Comparison of ENCODE assay signal across 22 cellular contexts in genomic region chr18:25287096-25287495, GRCh38.
"Had no signal": no experiment of that assay in that cellular context is flagged by ENCODE, and none has a peak within 500 bp of the region (broad histone marks: within the 10 kb centered on the region; RNA-seq: fewer than 3 reads in every experiment).

No MANE protein-coding gene starts in this region.

- H3K4me3 Mint-ChIP-seq: activated B cell treated with CpG ODN at 0.5 μM for 24 hours; activated naive CD4-positive, alpha-beta T cell treated with anti-CD3 and anti-CD28 coated beads for 36 hours; activated naive CD8-positive, alpha-beta T cell treated with anti-CD3 and anti-CD28 coated beads, Interleukin-2, amount 10 ng/mL, durations not matched to agents 7 days and 5 days; dendritic cell treated with granulocyte-macrophage colony-stimulating factor and Interleukin-4, amounts not matched to agents 40 ng/mL and 50 ng/mL, for 4 days; mesothelial cell of epicardium; naive thymus-derived CD8-positive, alpha-beta T cell; T-helper 17 cell had no signal

- H3K36me3 ChIP-seq: esophagus muscularis mucosa, gastrocnemius medialis, spleen, tibial artery had no signal

- H3K36me3 Mint-ChIP-seq: activated naive CD8-positive, alpha-beta T cell treated with anti-CD3 and anti-CD28 coated beads, Interleukin-2, amount 10 ng/mL, durations not matched to agents 7 days and 5 days; mesothelial cell of epicardium; naive thymus-derived CD8-positive, alpha-beta T cell had no signal

- H3K9me3 Mint-ChIP-seq: activated B cell treated with CpG ODN at 0.5 μM for 24 hours; activated naive CD4-positive, alpha-beta T cell treated with anti-CD3 and anti-CD28 coated beads for 36 hours; activated naive CD8-positive, alpha-beta T cell treated with anti-CD3 and anti-CD28 coated beads, Interleukin-2, amount 10 ng/mL, durations not matched to agents 7 days and 5 days; dendritic cell treated with granulocyte-macrophage colony-stimulating factor and Interleukin-4, amounts not matched to agents 40 ng/mL and 50 ng/mL, for 4 days; mesothelial cell of epicardium; naive thymus-derived CD8-positive, alpha-beta T cell had no signal

- H3K27ac Mint-ChIP-seq: activated B cell treated with CpG ODN at 0.5 μM for 24 hours; activated naive CD4-positive, alpha-beta T cell treated with anti-CD3 and anti-CD28 coated beads for 36 hours; activated naive CD8-positive, alpha-beta T cell treated with anti-CD3 and anti-CD28 coated beads, Interleukin-2, amount 10 ng/mL, durations not matched to agents 7 days and 5 days; dendritic cell treated with granulocyte-macrophage colony-stimulating factor and Interleukin-4, amounts not matched to agents 40 ng/mL and 50 ng/mL, for 4 days; mesothelial cell of epicardium; naive thymus-derived CD8-positive, alpha-beta T cell; progenitor cell of endocrine pancreas; T-helper 17 cell had no signal

- H3K27ac ChIP-seq: gastrocnemius medialis, spleen, tibial artery had no signal

- DNase-seq: activated B cell treated with CpG ODN at 0.5 μM for 24 hours; activated CD4-positive, alpha-beta T cell treated with anti-CD3 and anti-CD28 coated beads for 4 hours; activated CD4-positive, alpha-beta T cell treated with anti-CD3 and anti-CD28 coated beads, Interleukin-2, amount 50 U/mL, for 48 hours; activated effector memory CD4-positive, alpha-beta T cell treated with Interleukin-2 at 50 U/mL for 16 hours; activated naive CD4-positive, alpha-beta T cell treated with anti-CD3 and anti-CD28 coated beads for 36 hours; activated naive CD8-positive, alpha-beta T cell treated with anti-CD3 and anti-CD28 coated beads, Interleukin-2, amount 10 ng/mL, durations not matched to agents 7 days and 5 days; activated T-cell treated with anti-CD3 and anti-CD28 coated beads, Interleukin-2, amount 50 U/mL, for 48 hours; amygdala; effector CD8-positive, alpha-beta T cell; gastrocnemius medialis; kidney; naive thymus-derived CD8-positive, alpha-beta T cell; spleen; stimulated activated CD4-positive, alpha-beta T cell treated with anti-CD3 and anti-CD28 coated beads, Interleukin-4, amount 100 ng/mL, for 1 hour; stimulated activated naive CD4-positive, alpha-beta T cell; T-helper 17 cell; tibial artery had no signal

- H3K4me3 ChIP-seq: esophagus muscularis mucosa, gastrocnemius medialis, lung, spleen, tibial artery had no signal

- H3K4me1 Mint-ChIP-seq: activated naive CD8-positive, alpha-beta T cell treated with anti-CD3 and anti-CD28 coated beads, Interleukin-2, amount 10 ng/mL, durations not matched to agents 7 days and 5 days had no signal

- H3K27me3 ChIP-seq: esophagus muscularis mucosa, gastrocnemius medialis, tibial artery had no signal

- H3K9me3 ChIP-seq: esophagus muscularis mucosa, gastrocnemius medialis, spleen, tibial artery had no signal
